20 cellular contexts compared by ENCODE assay signal in genomic region chr5:158464383-158464782, GRCh38.
DNase-seq lines count a peak whose midpoint lies in the region; ATAC-seq, FAIRE-seq and TF ChIP-seq lines count a peak whose summit lies in the region.
"Had no signal": no experiment of that assay in that cellular context is flagged by ENCODE, and none has a peak within 500 bp of the region (broad histone marks: within the 10 kb centered on the region; RNA-seq: fewer than 3 reads in every experiment).

No MANE protein-coding gene starts in this region.

- intact Hi-C loops in HepG2 (cut with micrococcal nuclease; ENCODE audit: unreplicated experiment) = no loop called here
- intact Hi-C loops in prostate gland (cut with DNase I) = loop anchor here (10.0 kb wide), 1 partner anchor 640 kb away; no protein-coding TSS in a partner anchor

- POLR2A ChIA-PET in HepG2 (lab: Yijun Ruan, JAX) = no interaction called here

- 88% methylated on average over 1 of the region's 1 CpG for WGBS in liver
- 42% methylated on average over 1 of the region's 1 CpG for WGBS in HepG2 (ENCODE audit: low lambda C conversion rate)
- WGBS in prostate gland = 63% methylated on average over 1 of the region's 1 CpG

- peaks cover 2% of the 10 kb centered on the region for H3K9me3 Mint-ChIP-seq in activated naive CD8-positive, alpha-beta T cell treated with anti-CD3 and anti-CD28 coated beads for 36 hours

- H3K36me3 Mint-ChIP-seq in activated naive CD8-positive, alpha-beta T cell treated with anti-CD3 and anti-CD28 coated beads for 36 hours = no peaks in the 10 kb centered on the region
- H3K36me3 Mint-ChIP-seq: activated CD8-positive, alpha-beta memory T cell treated with anti-CD3 and anti-CD28 coated beads, Interleukin-2, amount 10 ng/mL, durations not matched to agents 7 days and 5 days; WTC11 had no signal

- TF ChIP-seq CTCF in liver (IDR thresholded peaks at IDR 0.05; ENCODE audit: low read depth, low read length, missing input control) = no peak
- no peak for TF ChIP-seq CTCF in HepG2 (CRISPR knock-in tag; IDR thresholded peaks at IDR 0.05)
- TF ChIP-seq CTCF in osteoblast (IDR thresholded peaks at IDR 0.05; ENCODE audit: extremely low read depth, low read depth, low read length) = no peak
- TF ChIP-seq CTCF in prostate gland (IDR thresholded peaks at IDR 0.05) = no peak

- no peak for ATAC-seq in HepG2
- ATAC-seq: activated CD8-positive, alpha-beta memory T cell treated with anti-CD3 and anti-CD28 coated beads, Interleukin-2, amount 10 ng/mL, durations not matched to agents 7 days and 5 days; T-helper 17 cell; WTC11 had no signal

- no peaks in the 10 kb centered on the region for H3K27me3 ChIP-seq in liver (ENCODE audit: control insufficient read depth in 4 of 4, insufficient read depth in 4 of 4, low read length in 3 of 4)
- H3K27me3 ChIP-seq in HepG2 (ENCODE audit: control insufficient read depth in 1 of 2, insufficient read depth in 2 of 2, low read length in 2 of 2) = no peaks in the 10 kb centered on the region
- peaks cover under 1% of the 10 kb centered on the region for H3K27me3 ChIP-seq in osteoblast (ENCODE audit: insufficient read depth, low read length)
- H3K27me3 ChIP-seq in prostate gland (replicated peaks; ENCODE audit: insufficient read depth) = no peaks in the 10 kb centered on the region

- H3K4me3 Mint-ChIP-seq in activated naive CD8-positive, alpha-beta T cell treated with anti-CD3 and anti-CD28 coated beads for 36 hours = peak overlapping the region; percentile 11
- H3K4me3 Mint-ChIP-seq: activated CD8-positive, alpha-beta memory T cell treated with anti-CD3 and anti-CD28 coated beads, Interleukin-2, amount 10 ng/mL, durations not matched to agents 7 days and 5 days; central memory CD8-positive, alpha-beta T cell; T-helper 17 cell; WTC11 had no signal

- no peaks in the 10 kb centered on the region for H3K27me3 Mint-ChIP-seq in activated naive CD8-positive, alpha-beta T cell treated with anti-CD3 and anti-CD28 coated beads for 36 hours
- H3K27me3 Mint-ChIP-seq: central memory CD8-positive, alpha-beta T cell; T-helper 17 cell had no signal

- BruUV-seq in HepG2 (replicated peaks; lab: Mats Ljungman, UMichigan) = no TSS peak

- H3K4me2 ChIP-seq in HepG2 (ENCODE audit: low read depth, low read length) (no peak overlapping the region; the same call in 1 of the 2 replicates), osteoblast (ENCODE audit: insufficient read depth, low read length) (no peak overlapping the region)

- TF ChIP-seq RAD21 in liver (IDR thresholded peaks at IDR 0.05) = no peak
- TF ChIP-seq RAD21 in HepG2 (CRISPR knock-in tag; IDR thresholded peaks at IDR 0.05) = no peak

- H3K4me3 ChIP-seq in liver (ENCODE audit: low read depth in 1 of 3, low read length in 3 of 3) (no peak overlapping the region), HepG2 (replicated peaks in 1 of 3; ENCODE audit: insufficient read depth in 1 of 3, low read depth in 2 of 3, low read length in 3 of 3) (no peak overlapping the region), osteoblast (ENCODE audit: insufficient read depth, low read length) (no peak overlapping the region), prostate gland (no peak overlapping the region)

- H2AFZ ChIP-seq in HepG2 (ENCODE audit: low read length) (no peak overlapping the region), osteoblast (ENCODE audit: low read length) (no peak overlapping the region)

- TF ChIP-seq POLR2A in HepG2 (IDR thresholded peaks at IDR 0.05; ENCODE audit: insufficient read depth in 1 of 2, low read depth in 2 of 2, low read length in 2 of 2) (no peak), prostate gland (IDR thresholded peaks at IDR 0.05) (no peak)

- FAIRE-seq in HepG2 (lab: Jason Lieb, UNC) = no peak
- FAIRE-seq: keratinocyte had no signal

- CTCF ChIA-PET in HepG2 (lab: Yijun Ruan, JAX; ENCODE audit: low intra/inter-chr PET ratio, low total read pairs) = no interaction called here

- DNase-seq in HepG2 (ENCODE audit: low spot score) = no peak
- DNase-seq in activated naive CD8-positive, alpha-beta T cell treated with anti-CD3 and anti-CD28 coated beads for 36 hours = no peak
- DNase-seq in myocyte (ENCODE audit: low read depth) = peak; percentile 76
- DNase-seq in osteoblast (ENCODE audit: insufficient read length, low spot score, missing footprints) = no peak
- DNase-seq in NCI-H82 treated with DMSO at 0.1 percent for 48 hours (lab: John Stamatoyannopoulos, UW; ENCODE audit: unreplicated experiment) = no peak
- no peak for DNase-seq in kidney glomerular epithelial cell (lab: John Stamatoyannopoulos, UW)
- no peak for DNase-seq in prostate gland (ENCODE audit: low spot score)
- DNase-seq: activated CD8-positive, alpha-beta memory T cell treated with anti-CD3 and anti-CD28 coated beads, Interleukin-2, amount 10 ng/mL, durations not matched to agents 7 days and 5 days; activated effector memory CD4-positive, alpha-beta T cell treated with anti-CD3 and anti-CD28 coated beads, Interleukin-2, amount 50 U/mL, for 16 hours; anterior cingulate cortex; effector memory CD4-positive, alpha-beta T cell; H7; NCI-H2029 treated with DMSO at 0.1 percent for 48 hours; SIG-M5; stimulated activated CD4-positive, alpha-beta T cell treated with anti-CD3 and anti-CD28 coated beads, Interleukin-12 subunit alpha, Interleukin-12 subunit beta, amount 100 ng/mL, for 4 hours; T-helper 17 cell had no signal

- H3K27ac Mint-ChIP-seq in activated naive CD8-positive, alpha-beta T cell treated with anti-CD3 and anti-CD28 coated beads for 36 hours = peak overlapping the region; percentile 86
- H3K27ac Mint-ChIP-seq: activated CD8-positive, alpha-beta memory T cell treated with anti-CD3 and anti-CD28 coated beads, Interleukin-2, amount 10 ng/mL, durations not matched to agents 7 days and 5 days; T-helper 17 cell; WTC11 had no signal

- no peaks in the 10 kb centered on the region for H3K36me3 ChIP-seq in liver (ENCODE audit: control insufficient read depth in 4 of 4, insufficient read depth in 3 of 4, low read depth in 1 of 4, low read length in 3 of 4)
- H3K36me3 ChIP-seq in HepG2 (replicated peaks in 1 of 2; ENCODE audit: control insufficient read depth in 1 of 2, insufficient read depth in 2 of 2, low read length in 2 of 2) = no peaks in the 10 kb centered on the region
- no peaks in the 10 kb centered on the region for H3K36me3 ChIP-seq in osteoblast (ENCODE audit: insufficient read depth, low read length)
- no peaks in the 10 kb centered on the region for H3K36me3 ChIP-seq in prostate gland

- in situ Hi-C loops in HepG2 (cut with HindIII; ENCODE audit: extremely low pct_ligation_motif_present, low pct_unique_long_range_greater_than_20kb) = no loop called here

- H3K4me1 ChIP-seq in liver (ENCODE audit: control insufficient read depth in 4 of 4, insufficient read depth in 4 of 4, low read length in 3 of 4) = peaks cover 10 to 46% (median 29%) of the 10 kb centered on the region in 4 donors
- peaks cover 50% of the 10 kb centered on the region for H3K4me1 ChIP-seq in HepG2 (ENCODE audit: insufficient read depth, low read length)
- peaks cover 18% of the 10 kb centered on the region for H3K4me1 ChIP-seq in osteoblast (ENCODE audit: insufficient read depth, low read length)
- H3K4me1 ChIP-seq in prostate gland (replicated peaks) = no peaks in the 10 kb centered on the region

- peaks cover 20% of the 10 kb centered on the region for H3K4me1 Mint-ChIP-seq in activated naive CD8-positive, alpha-beta T cell treated with anti-CD3 and anti-CD28 coated beads for 36 hours
- H3K4me1 Mint-ChIP-seq: activated CD8-positive, alpha-beta memory T cell treated with anti-CD3 and anti-CD28 coated beads, Interleukin-2, amount 10 ng/mL, durations not matched to agents 7 days and 5 days; central memory CD8-positive, alpha-beta T cell; T-helper 17 cell; WTC11 had no signal

- H4K20me1 ChIP-seq in HepG2 (ENCODE audit: insufficient read depth, low read length) = no peaks in the 10 kb centered on the region
- H4K20me1 ChIP-seq in osteoblast (ENCODE audit: insufficient read depth, low read length) = no peaks in the 10 kb centered on the region

- H3K27ac ChIP-seq in liver (ENCODE audit: low read depth in 1 of 2, low read length in 2 of 2) (peak overlapping the region; percentile 73 to 76), HepG2 (ENCODE audit: extremely low read length, insufficient read depth, low read length) (no peak overlapping the region), osteoblast (ENCODE audit: low read depth, low read length) (no peak overlapping the region), prostate gland (no peak overlapping the region)

- H3K9me3 ChIP-seq in liver (ENCODE audit: control insufficient read depth in 4 of 4, low read length in 3 of 4) (no peaks in the 10 kb centered on the region), HepG2 (ENCODE audit: low read length) (peaks cover 14% of the 10 kb centered on the region), osteoblast (ENCODE audit: low read depth, low read length) (no peaks in the 10 kb centered on the region), prostate gland (no peaks in the 10 kb centered on the region)

- TF ChIP-seq EP300 in HepG2 (IDR thresholded peaks at IDR 0.05; ENCODE audit: low read depth in 2 of 2, low read length in 2 of 2) (no peak), HepG2 (CRISPR knock-in tag; IDR thresholded peaks at IDR 0.05; ENCODE audit: borderline replicate concordance) (no peak)

- H3K9ac ChIP-seq in liver (ENCODE audit: low read depth in 1 of 2, low read length in 2 of 2) (no peak overlapping the region), HepG2 (ENCODE audit: insufficient read depth, low read depth, low read length) (no peak overlapping the region)

- H3K79me2 ChIP-seq in HepG2 (ENCODE audit: insufficient read depth, low read length) (no peaks in the 10 kb centered on the region), osteoblast (ENCODE audit: insufficient read depth, low read length) (no peaks in the 10 kb centered on the region)

TF ChIP-seq in liver, 16 proteins besides CTCF, POLR2A, EP300 and RAD21 (continues in another document):
- TF ChIP-seq ATF3 (IDR thresholded peaks at IDR 0.05) = no peak
- no peak for TF ChIP-seq EGR1 (IDR thresholded peaks at IDR 0.05; ENCODE audit: low read depth in 2 of 2)
- TF ChIP-seq JUND (IDR thresholded peaks at IDR 0.05) = no peak
- TF ChIP-seq FOXA2 (IDR thresholded peaks at IDR 0.05) = no peak

TF ChIP-seq in HepG2, 621 proteins besides CTCF, POLR2A, EP300 and RAD21 (continues in another document):
- TF ChIP-seq MLX (CRISPR knock-in tag; IDR thresholded peaks at IDR 0.05) (no peak), ZNF329 (CRISPR knock-in tag; IDR thresholded peaks at IDR 0.05; ENCODE audit: low read depth) (no peak)

Comparison
In these comparisons a context has a peak if more than half of its experiments do, and no peak if none do; other contexts are left out.
1. H3K27ac ChIP-seq: peak in liver (2 of 2); none in HepG2 (single experiment), osteoblast (single experiment) and prostate gland (0 of 2).